In genomic region chr7:5291301-5291700, GRCh38 we compare ENCODE assay signal across 2 cellular contexts.
TF ChIP-seq lines count a peak whose summit lies in the region.

No MANE protein-coding gene starts in this region.

TF ChIP-seq in HepG2, 621 proteins besides CTCF, POLR2A, EP300 and RAD21:
- TF ChIP-seq ZNF687 (CRISPR knock-in tag; IDR thresholded peaks at IDR 0.05) (no peak), ZFP91 (CRISPR knock-in tag; IDR thresholded peaks at IDR 0.05; ENCODE audit: borderline replicate concordance) (peak; percentile 18; the same call in 1 of the 2 replicates), STAT6 (CRISPR knock-in tag; IDR thresholded peaks at IDR 0.05; ENCODE audit: borderline replicate concordance) (no peak), ZMYM3 (CRISPR knock-in tag; IDR thresholded peaks at IDR 0.05) (peak; percentile 44; the same call in 1 of the 2 replicates), MIXL1 (CRISPR knock-in tag; IDR thresholded peaks at IDR 0.05) (no peak), KAT2B (IDR thresholded peaks at IDR 0.05; ENCODE audit: borderline replicate concordance, low read depth, low read length) (no peak), ZNF280D (CRISPR knock-in tag; IDR thresholded peaks at IDR 0.05) (no peak), PRMT3 (CRISPR knock-in tag; IDR thresholded peaks at IDR 0.05; ENCODE audit: borderline replicate concordance, low read depth) (no peak), ZNF629 (CRISPR knock-in tag; conservative IDR thresholded peaks at IDR 0.05) (peak; percentile 81), ZNF414 (CRISPR knock-in tag; IDR thresholded peaks at IDR 0.05) (no peak)

TF ChIP-seq in K562, 482 proteins besides CTCF, POLR2A, EP300 and RAD21:
- no peak for TF ChIP-seq HDAC2 (IDR thresholded peaks at IDR 0.05)
- TF ChIP-seq ZFP36 (IDR thresholded peaks at IDR 0.05; ENCODE audit: low read depth, low read length, partially characterized antibody), result peak; percentile 88
- no peak for TF ChIP-seq ZNF140 (CRISPR knock-in tag; IDR thresholded peaks at IDR 0.05)
